ENCODE assay signal across 8 cellular contexts in genomic region chr17:79836952-79837887, GRCh38. TPM values are rescaled to one million over a fixed set of nuclear protein-coding genes. Genes with fewer than 3 reads are reported as not detected.
DNase-seq lines count a peak whose midpoint lies in the region; ATAC-seq and TF ChIP-seq lines count a peak whose summit lies in the region.

No MANE protein-coding gene starts in this region.

- no peaks in the 10 kb centered on the region for H3K27me3 ChIP-seq in Karpas-422 (ENCODE audit: low read length)
- peaks cover 13 to 37% (median 26%) of the 10 kb centered on the region in 4 donors for H3K27me3 ChIP-seq in esophagus muscularis mucosa

- H3K4me3 ChIP-seq in Karpas-422 (ENCODE audit: low read length) (peak overlapping the region; percentile 85), esophagus muscularis mucosa (peak overlapping the region; percentile 56 to 90 (median 74))

- no peak for TF ChIP-seq EP300 in esophagus muscularis mucosa (IDR thresholded peaks at IDR 0.05)

- H3K4me2 ChIP-seq in Karpas-422 (ENCODE audit: low read depth, low read length, poor library complexity, severe bottlenecking), result peak overlapping the region; percentile 73

- intact Hi-C loops in esophagus muscularis mucosa (cut with DNase I), result no loop called here

- ATAC-seq in GM19463 (IDR thresholded peaks at IDR 0.05; ENCODE audit: unreplicated experiment), result no peak
- ATAC-seq in GM21390 (IDR thresholded peaks at IDR 0.05; ENCODE audit: unreplicated experiment), result no peak

- peaks cover 4% of the 10 kb centered on the region; the same call in 1 of the 2 replicates for H3K36me3 ChIP-seq in Karpas-422 (ENCODE audit: insufficient read depth, low read length)
- H3K36me3 ChIP-seq in esophagus muscularis mucosa, result peaks cover 0 to 23% (median 22%) of the 10 kb centered on the region in 4 donors

- H3K36me3 Mint-ChIP-seq in activated CD4-positive, alpha-beta T cell treated with anti-CD3 and anti-CD28 coated beads, Interleukin-2, amount 10 ng/mL, durations not matched to agents 7 days and 5 days (ENCODE audit: low read depth), result peaks cover 30% of the 10 kb centered on the region
- peaks cover 4% of the 10 kb centered on the region for H3K36me3 Mint-ChIP-seq in nephron progenitor cell (ENCODE audit: low read depth)

- H3K9me2 ChIP-seq in Karpas-422 (replicated peaks; ENCODE audit: insufficient read depth, low read length), result no peaks in the 10 kb centered on the region

- H2AFZ ChIP-seq in Karpas-422 (ENCODE audit: low read length), result no peak overlapping the region

- H3K27ac ChIP-seq in Karpas-422 (ENCODE audit: low read length) (peak overlapping the region; percentile 64; the same call in 1 of the 2 replicates), esophagus muscularis mucosa (replicated peaks in 1 of 4) (peak overlapping the region; percentile 97 to 98 (median 98))

- H3K27me3 Mint-ChIP-seq in activated CD4-positive, alpha-beta T cell treated with anti-CD3 and anti-CD28 coated beads, Interleukin-2, amount 10 ng/mL, durations not matched to agents 7 days and 5 days, result peaks cover 22% of the 10 kb centered on the region
- H3K27me3 Mint-ChIP-seq in nephron progenitor cell (ENCODE audit: low read depth, poor library complexity), result peaks cover 85% of the 10 kb centered on the region

- peak overlapping the region; percentile 91 for H3K4me3 Mint-ChIP-seq in activated CD4-positive, alpha-beta T cell treated with anti-CD3 and anti-CD28 coated beads, Interleukin-2, amount 10 ng/mL, durations not matched to agents 7 days and 5 days
- peak overlapping the region; percentile 88 for H3K4me3 Mint-ChIP-seq in nephron progenitor cell

- TF ChIP-seq CTCF in esophagus muscularis mucosa (IDR thresholded peaks at IDR 0.05), result peak in 2 of 3 experiments; percentile 20 to 24
- no peak for TF ChIP-seq CTCF in nephron progenitor cell (IDR thresholded peaks at IDR 0.05)

- H4K20me1 ChIP-seq in Karpas-422 (ENCODE audit: insufficient read depth, low read depth, low read length), result peaks cover 40% of the 10 kb centered on the region

- CTCF ChIA-PET in activated CD4-positive, alpha-beta T cell treated with anti-CD3 and anti-CD28 coated beads, Interleukin-2, amount 10 ng/mL, durations not matched to agents 7 days and 5 days (lab: Charles Lee), result interaction anchor here (0.6 to 1.8 kb wide), 5 partner anchors 19 to 659 kb away, joined by 3 to 4 read pairs (median 3); no protein-coding TSS in a partner anchor

- H3K9ac ChIP-seq in Karpas-422 (ENCODE audit: low read length), result peak overlapping the region; percentile 78

- peak overlapping the region; percentile 94 for H3K27ac Mint-ChIP-seq in activated CD4-positive, alpha-beta T cell treated with anti-CD3 and anti-CD28 coated beads, Interleukin-2, amount 10 ng/mL, durations not matched to agents 7 days and 5 days
- H3K27ac Mint-ChIP-seq in nephron progenitor cell, result no peak overlapping the region

- no peaks in the 10 kb centered on the region for H3K9me3 Mint-ChIP-seq in activated CD4-positive, alpha-beta T cell treated with anti-CD3 and anti-CD28 coated beads, Interleukin-2, amount 10 ng/mL, durations not matched to agents 7 days and 5 days
- H3K9me3 Mint-ChIP-seq in nephron progenitor cell, result no peaks in the 10 kb centered on the region

- H3K4me1 Mint-ChIP-seq in activated CD4-positive, alpha-beta T cell treated with anti-CD3 and anti-CD28 coated beads, Interleukin-2, amount 10 ng/mL, durations not matched to agents 7 days and 5 days, result peaks cover 37% of the 10 kb centered on the region
- peaks cover 39% of the 10 kb centered on the region for H3K4me1 Mint-ChIP-seq in nephron progenitor cell

- POLR2A ChIA-PET in activated CD4-positive, alpha-beta T cell treated with anti-CD3 and anti-CD28 coated beads, Interleukin-2, amount 10 ng/mL, durations not matched to agents 7 days and 5 days (lab: Charles Lee), result no interaction called here

- no peaks in the 10 kb centered on the region for H3K9me3 ChIP-seq in Karpas-422 (ENCODE audit: low read length)
- H3K9me3 ChIP-seq in esophagus muscularis mucosa, result peaks cover 0 to 6% (median 0%) of the 10 kb centered on the region in 4 donors

- H3K4me1 ChIP-seq in Karpas-422 (ENCODE audit: low read length) (peaks cover 18% of the 10 kb centered on the region), esophagus muscularis mucosa (peaks cover 53 to 80% (median 72%) of the 10 kb centered on the region in 4 donors)

- H3K79me2 ChIP-seq in Karpas-422 (ENCODE audit: low read length), result peaks cover 24% of the 10 kb centered on the region

- TF ChIP-seq POLR2A in esophagus muscularis mucosa (IDR thresholded peaks at IDR 0.05; ENCODE audit: low read depth), result no peak

- DNase-seq in activated CD4-positive, alpha-beta T cell treated with anti-CD3 and anti-CD28 coated beads, Interleukin-2, amount 10 ng/mL, durations not matched to agents 7 days and 5 days, result peak; percentile 62
- no peak for DNase-seq in activated CD4-positive, alpha-beta T cell treated with anti-CD3 and anti-CD28 coated beads, Interleukin-2, amount 50 U/mL, for 4 hours
- peak; percentile 76 for DNase-seq in Karpas-422
- DNase-seq in activated CD4-positive, alpha-beta T cell treated with anti-CD3 and anti-CD28 coated beads, Interleukin-2, amount 50 U/mL, for 48 hours, result peak; percentile 57 to 65
- no peak for DNase-seq in esophagus muscularis mucosa (ENCODE audit: extremely low spot score)
- peak; percentile 38 for DNase-seq in nephron progenitor cell

- 24% methylated on average over 21 of the region's 41 CpGs for WGBS in esophagus muscularis mucosa

RNA-seq across cellular contexts. Expression of gene CBX4, which starts 2.0 kb away (rescaled TPM):
- 10 to 100 TPM; 35.0 TPM for total RNA-seq in activated CD4-positive, alpha-beta T cell treated with anti-CD3 and anti-CD28 coated beads, Interleukin-2, amount 10 ng/mL, durations not matched to agents 7 days and 5 days
- 33.3 and 86.5 TPM in 2 replicates for total RNA-seq in Karpas-422 (2014; rRNA removed; shearing (Covaris generic); ENCODE audit: low replicate concordance)
- total RNA-seq in esophagus muscularis mucosa, result 10 to 100 TPM in 3 of 4 donors, 1 to 10 TPM in 1; 6.6 to 14.1 (median 12.3) TPM

RNA-seq across cellular contexts. Expression of gene CBX8, which starts 40.3 kb away (rescaled TPM):
- total RNA-seq in activated CD4-positive, alpha-beta T cell treated with anti-CD3 and anti-CD28 coated beads, Interleukin-2, amount 10 ng/mL, durations not matched to agents 7 days and 5 days, result 1 to 10 TPM; 4.3 to 6.4 TPM
- 8.0 and 26.4 TPM in 2 replicates for total RNA-seq in Karpas-422 (2014; rRNA removed; shearing (Covaris generic); ENCODE audit: low replicate concordance)
- total RNA-seq in esophagus muscularis mucosa, result 1 to 10 TPM; 1.7 to 7.5 (median 2.6) TPM

RNA-seq across cellular contexts. Expression of gene CBX2, which starts 59.3 kb away (rescaled TPM):
- total RNA-seq in activated CD4-positive, alpha-beta T cell treated with anti-CD3 and anti-CD28 coated beads, Interleukin-2, amount 10 ng/mL, durations not matched to agents 7 days and 5 days, result 1 to 10 TPM; 4.6 to 5.5 TPM
- 4.8 and 8.4 TPM in 2 replicates for total RNA-seq in Karpas-422 (2014; rRNA removed; shearing (Covaris generic); ENCODE audit: low replicate concordance)
- total RNA-seq in esophagus muscularis mucosa, result 1 to 10 TPM in 3 of 4 donors, under 1 TPM in 1; 0.66 to 2.8 (median 1.5) TPM

Comparison
In these comparisons a context has a peak if more than half of its experiments do, and no peak if none do; other contexts are left out.
1. DNase-seq: peak in activated CD4-positive, alpha-beta T cell treated with anti-CD3 and anti-CD28 coated beads, Interleukin-2, amount 10 ng/mL, durations not matched to agents 7 days and 5 days (single experiment), Karpas-422 (single experiment), activated CD4-positive, alpha-beta T cell treated with anti-CD3 and anti-CD28 coated beads, Interleukin-2, amount 50 U/mL, for 48 hours (2 of 2) and nephron progenitor cell (single experiment); none in activated CD4-positive, alpha-beta T cell treated with anti-CD3 and anti-CD28 coated beads, Interleukin-2, amount 50 U/mL, for 4 hours (0 of 2) and esophagus muscularis mucosa (single experiment).